9 cellular contexts compared by ENCODE assay signal in genomic region chr2:8252997-8253694, GRCh38.
DNase-seq lines count a peak whose midpoint lies in the region; ATAC-seq and TF ChIP-seq lines count a peak whose summit lies in the region.
"Had no signal": no experiment of that assay in that cellular context is flagged by ENCODE, and none has a peak within 500 bp of the region (broad histone marks: within the 10 kb centered on the region; RNA-seq: fewer than 3 reads in every experiment).

No MANE protein-coding gene starts in this region.

- ATAC-seq in GM18909 (IDR thresholded peaks at IDR 0.05; ENCODE audit: poor library complexity, unreplicated experiment) (peak; percentile 95), HG02798 (IDR thresholded peaks at IDR 0.05; ENCODE audit: poor library complexity, unreplicated experiment) (peak; percentile 83)
- no peak for ATAC-seq in activated CD4-positive, CD25-positive, alpha-beta regulatory T cell treated with anti-CD3 and anti-CD28 coated beads, Interleukin-2, amount 50 U/mL, for 24 hours

- H3K27me3 Mint-ChIP-seq in nephron progenitor cell (ENCODE audit: low read depth, poor library complexity) = peaks cover 7% of the 10 kb centered on the region
- peaks cover 2% of the 10 kb centered on the region for H3K27me3 Mint-ChIP-seq in activated naive CD4-positive, alpha-beta T cell treated with anti-CD3 and anti-CD28 coated beads for 36 hours (ENCODE audit: low read depth)
- H3K27me3 Mint-ChIP-seq: brain had no signal

- CTCF ChIA-PET in activated naive CD4-positive, alpha-beta T cell treated with anti-CD3 and anti-CD28 coated beads for 36 hours (lab: Charles Lee) = interaction anchor here (0.6 kb wide), 1 partner anchor 141 kb away, joined by 3 read pairs; no protein-coding TSS in a partner anchor

- intact Hi-C loops in activated naive CD4-positive, alpha-beta T cell treated with anti-CD3 and anti-CD28 coated beads for 36 hours (cut with micrococcal nuclease) = no loop called here

- DNase-seq in NCI-H1694 treated with DMSO at 0.1 percent for 48 hours (lab: John Stamatoyannopoulos, UW) (peak; percentile 17), myocyte (ENCODE audit: low read depth) (peak; percentile 70), nephron progenitor cell (no peak)
- no peak for DNase-seq in activated naive CD4-positive, alpha-beta T cell treated with anti-CD3 and anti-CD28 coated beads for 36 hours
- DNase-seq: stimulated activated CD4-positive, alpha-beta T cell treated with anti-CD3 and anti-CD28 coated beads, Interleukin-2, amount 100 ng/mL, for 24 hours had no signal

- peaks cover 21% of the 10 kb centered on the region for H3K9me3 Mint-ChIP-seq in nephron progenitor cell
- H3K9me3 Mint-ChIP-seq in activated naive CD4-positive, alpha-beta T cell treated with anti-CD3 and anti-CD28 coated beads for 36 hours = peaks cover 3% of the 10 kb centered on the region

- peaks cover 8% of the 10 kb centered on the region for H3K36me3 Mint-ChIP-seq in nephron progenitor cell (ENCODE audit: low read depth)
- no peaks in the 10 kb centered on the region for H3K36me3 Mint-ChIP-seq in activated naive CD4-positive, alpha-beta T cell treated with anti-CD3 and anti-CD28 coated beads for 36 hours (ENCODE audit: low read depth)

- no peak overlapping the region for H3K27ac Mint-ChIP-seq in nephron progenitor cell
- no peak overlapping the region for H3K27ac Mint-ChIP-seq in activated naive CD4-positive, alpha-beta T cell treated with anti-CD3 and anti-CD28 coated beads for 36 hours

- H3K4me3 Mint-ChIP-seq in nephron progenitor cell = no peak overlapping the region
- H3K4me3 Mint-ChIP-seq in activated naive CD4-positive, alpha-beta T cell treated with anti-CD3 and anti-CD28 coated beads for 36 hours = no peak overlapping the region
- H3K4me3 Mint-ChIP-seq: brain had no signal

- TF ChIP-seq CTCF in nephron progenitor cell (IDR thresholded peaks at IDR 0.05) = no peak

- H3K4me1 Mint-ChIP-seq in nephron progenitor cell = peaks cover 24% of the 10 kb centered on the region
- H3K4me1 Mint-ChIP-seq in activated naive CD4-positive, alpha-beta T cell treated with anti-CD3 and anti-CD28 coated beads for 36 hours (ENCODE audit: low read depth) = peaks cover 7% of the 10 kb centered on the region

Comparison
In these comparisons a context has a peak if more than half of its experiments do, and no peak if none do; other contexts are left out.
1. ATAC-seq: peak in GM18909 (single experiment) and HG02798 (single experiment); none in activated CD4-positive, CD25-positive, alpha-beta regulatory T cell treated with anti-CD3 and anti-CD28 coated beads, Interleukin-2, amount 50 U/mL, for 24 hours (0 of 2).
2. DNase-seq: peak in NCI-H1694 treated with DMSO at 0.1 percent for 48 hours (single experiment) and myocyte (single experiment); none in nephron progenitor cell (single experiment) and activated naive CD4-positive, alpha-beta T cell treated with anti-CD3 and anti-CD28 coated beads for 36 hours (single experiment).